In genomic region chr14:37142835-37143499, GRCh38 we compare ENCODE assay signal across 19 cellular contexts. TPM values are rescaled to one million over a fixed set of nuclear protein-coding genes. Genes with fewer than 3 reads are reported as not detected.
DNase-seq lines count a peak whose midpoint lies in the region; ATAC-seq and TF ChIP-seq lines count a peak whose summit lies in the region.
"Had no signal": no experiment of that assay in that cellular context is flagged by ENCODE, and none has a peak within 500 bp of the region (broad histone marks: within the 10 kb centered on the region; RNA-seq: fewer than 3 reads in every experiment).

No MANE protein-coding gene starts in this region.

- CTCF ChIA-PET in MCF 10A (lab: Yijun Ruan, JAX) = interaction anchor here (0.6 to 6.2 kb wide), 9 partner anchors 9 to 1073 kb away, joined by 3 to 21 read pairs (median 5); no protein-coding TSS in a partner anchor

- POLR2A ChIA-PET in MCF 10A (lab: Yijun Ruan, JAX) = interaction anchor here (0.9 to 2.7 kb wide), 5 partner anchors 18 to 374 kb away, joined by 3 to 10 read pairs (median 5); partner anchors contain the start of gene SLC25A21

- no TSS peak for BruUV-seq in MCF 10A (replicated peaks; lab: Mats Ljungman, UMichigan)

- no peaks in the 10 kb centered on the region for H3K27me3 ChIP-seq in breast epithelium
- H3K27me3 ChIP-seq: right atrium auricular region, tibial artery had no signal

- H3K27ac Mint-ChIP-seq in MCF 10A (ENCODE audit: low read depth, unreplicated experiment) = peak overlapping the region; percentile 47
- H3K27ac Mint-ChIP-seq: activated naive CD4-positive, alpha-beta T cell treated with anti-CD3 and anti-CD28 coated beads, Interleukin-2, amount 50 U/mL, for 24 hours; effector memory CD8-positive, alpha-beta T cell; T-helper 1 cell treated with Interleukin-12 subunit alpha and Interleukin-12 subunit beta and Interleukin-4 antibody, amounts not matched to agents 30 μg/mL and 1 μg/mL, for 36 hours had no signal

- H3K4me3 ChIP-seq in breast epithelium = no peak overlapping the region
- no peak overlapping the region for H3K4me3 ChIP-seq in fibroblast of villous mesenchyme (ENCODE audit: low read depth, low read length)
- H3K4me3 ChIP-seq: right atrium auricular region, tibial artery had no signal

- no peaks in the 10 kb centered on the region for H3K9me3 ChIP-seq in breast epithelium
- H3K9me3 ChIP-seq: right atrium auricular region, tibial artery had no signal

- no peak overlapping the region for H3K27ac ChIP-seq in breast epithelium
- H3K27ac ChIP-seq: HL-60, right atrium auricular region, tibial artery had no signal

- no peak for TF ChIP-seq CTCF in MCF 10A (IDR thresholded peaks at IDR 0.05; ENCODE audit: unreplicated experiment)
- no peak for TF ChIP-seq CTCF in breast epithelium (IDR thresholded peaks at IDR 0.05)
- no peak for TF ChIP-seq CTCF in fibroblast of villous mesenchyme (IDR thresholded peaks at IDR 0.05; ENCODE audit: insufficient read depth, low read depth, low read length)

- TF ChIP-seq POLR2A in breast epithelium (IDR thresholded peaks at IDR 0.05) = no peak

- no peaks in the 10 kb centered on the region for H3K9me3 Mint-ChIP-seq in MCF 10A (ENCODE audit: unreplicated experiment)
- H3K9me3 Mint-ChIP-seq: activated naive CD4-positive, alpha-beta T cell treated with anti-CD3 and anti-CD28 coated beads, Interleukin-2, amount 50 U/mL, for 24 hours; T-helper 1 cell treated with Interleukin-12 subunit alpha and Interleukin-12 subunit beta and Interleukin-4 antibody, amounts not matched to agents 30 μg/mL and 1 μg/mL, for 36 hours had no signal

- H3K4me1 ChIP-seq in breast epithelium = no peaks in the 10 kb centered on the region
- H3K4me1 ChIP-seq: right atrium auricular region, tibial artery had no signal

- ATAC-seq in HG03442 (IDR thresholded peaks at IDR 0.05; ENCODE audit: unreplicated experiment) = no peak
- ATAC-seq: effector memory CD8-positive, alpha-beta T cell had no signal

- DNase-seq in MCF 10A (ENCODE audit: unreplicated experiment) (peak; percentile 51), breast epithelium (ENCODE audit: low spot score in 2 of 2) (no peak), T1000 (lab: John Stamatoyannopoulos, UW) (peak; percentile 37), fibroblast of villous mesenchyme (ENCODE audit: low read depth) (peak; percentile 17), smooth muscle cell of the brain vasculature (ENCODE audit: low read depth, low spot score) (peak; percentile 10), posterior cingulate gyrus (no peak), NCI-H1436 (lab: John Stamatoyannopoulos, UW) (no peak)
- DNase-seq: ACHN; activated CD4-positive, alpha-beta T cell treated with anti-CD3 and anti-CD28 coated beads, Interleukin-2, amount 50 U/mL, for 48 hours; DMS79 treated with DMSO at 0.1 percent for 48 hours; effector memory CD8-positive, alpha-beta T cell; NCI-H1105 treated with DMSO at 0.1 percent for 48 hours; tibial artery had no signal

- H3K4me3 Mint-ChIP-seq in MCF 10A (ENCODE audit: unreplicated experiment) = no peak overlapping the region
- H3K4me3 Mint-ChIP-seq: activated naive CD4-positive, alpha-beta T cell treated with anti-CD3 and anti-CD28 coated beads, Interleukin-2, amount 50 U/mL, for 24 hours; effector memory CD8-positive, alpha-beta T cell; T-helper 1 cell treated with Interleukin-12 subunit alpha and Interleukin-12 subunit beta and Interleukin-4 antibody, amounts not matched to agents 30 μg/mL and 1 μg/mL, for 36 hours had no signal

- H3K36me3 ChIP-seq in breast epithelium = no peaks in the 10 kb centered on the region
- H3K36me3 ChIP-seq: right atrium auricular region, tibial artery had no signal

- H3K36me3 Mint-ChIP-seq in MCF 10A (ENCODE audit: insufficient read depth, unreplicated experiment) = no peaks in the 10 kb centered on the region
- H3K36me3 Mint-ChIP-seq: activated naive CD4-positive, alpha-beta T cell treated with anti-CD3 and anti-CD28 coated beads, Interleukin-2, amount 50 U/mL, for 24 hours had no signal

- intact Hi-C loops in MCF 10A (cut with micrococcal nuclease) (no loop called here), breast epithelium (cut with DNase I; ENCODE audit: low total_unique reads) (no loop called here), posterior cingulate gyrus (cut with DNase I) (no loop called here)

- peaks cover 19% of the 10 kb centered on the region for H3K4me1 Mint-ChIP-seq in MCF 10A (ENCODE audit: insufficient read depth, unreplicated experiment)
- H3K4me1 Mint-ChIP-seq: activated naive CD4-positive, alpha-beta T cell treated with anti-CD3 and anti-CD28 coated beads, Interleukin-2, amount 50 U/mL, for 24 hours had no signal

- no peaks in the 10 kb centered on the region for H3K27me3 Mint-ChIP-seq in MCF 10A (ENCODE audit: insufficient read depth, unreplicated experiment)
- H3K27me3 Mint-ChIP-seq: activated naive CD4-positive, alpha-beta T cell treated with anti-CD3 and anti-CD28 coated beads, Interleukin-2, amount 50 U/mL, for 24 hours; effector memory CD8-positive, alpha-beta T cell had no signal

RNA-seq across cellular contexts. Expression of gene SLC25A21, which starts 29.4 kb away (rescaled TPM):
- 1.1 and 1.4 TPM in 2 replicates for total RNA-seq in MCF 10A (2022)
- total RNA-seq in breast epithelium = 1 to 10 TPM in 2 of 3 donors, under 1 TPM in 1; 0.66 to 2.3 (median 1.6) TPM
- 0.97 and 1.3 TPM in 2 replicates for total RNA-seq in fibroblast of villous mesenchyme
- total RNA-seq: mononuclear cell had no signal

RNA-seq across cellular contexts. Expression of gene MIPOL1, which starts 54.8 kb away (rescaled TPM):
- total RNA-seq in MCF 10A (2022) = 16.0 and 16.3 TPM in 2 replicates
- total RNA-seq in breast epithelium = 10 to 100 TPM; 12.2 to 48.8 (median 36.1) TPM
- total RNA-seq in fibroblast of villous mesenchyme = 10.0 and 14.7 TPM in 2 replicates

Comparison
In these comparisons a context has a peak if more than half of its experiments do, and no peak if none do; other contexts are left out.
1. DNase-seq: peak in MCF 10A (single experiment), T1000 (single experiment), fibroblast of villous mesenchyme (single experiment) and smooth muscle cell of the brain vasculature (single experiment); none in breast epithelium (0 of 2), posterior cingulate gyrus (0 of 10) and NCI-H1436 (single experiment).